In the genomic region with DNA sequence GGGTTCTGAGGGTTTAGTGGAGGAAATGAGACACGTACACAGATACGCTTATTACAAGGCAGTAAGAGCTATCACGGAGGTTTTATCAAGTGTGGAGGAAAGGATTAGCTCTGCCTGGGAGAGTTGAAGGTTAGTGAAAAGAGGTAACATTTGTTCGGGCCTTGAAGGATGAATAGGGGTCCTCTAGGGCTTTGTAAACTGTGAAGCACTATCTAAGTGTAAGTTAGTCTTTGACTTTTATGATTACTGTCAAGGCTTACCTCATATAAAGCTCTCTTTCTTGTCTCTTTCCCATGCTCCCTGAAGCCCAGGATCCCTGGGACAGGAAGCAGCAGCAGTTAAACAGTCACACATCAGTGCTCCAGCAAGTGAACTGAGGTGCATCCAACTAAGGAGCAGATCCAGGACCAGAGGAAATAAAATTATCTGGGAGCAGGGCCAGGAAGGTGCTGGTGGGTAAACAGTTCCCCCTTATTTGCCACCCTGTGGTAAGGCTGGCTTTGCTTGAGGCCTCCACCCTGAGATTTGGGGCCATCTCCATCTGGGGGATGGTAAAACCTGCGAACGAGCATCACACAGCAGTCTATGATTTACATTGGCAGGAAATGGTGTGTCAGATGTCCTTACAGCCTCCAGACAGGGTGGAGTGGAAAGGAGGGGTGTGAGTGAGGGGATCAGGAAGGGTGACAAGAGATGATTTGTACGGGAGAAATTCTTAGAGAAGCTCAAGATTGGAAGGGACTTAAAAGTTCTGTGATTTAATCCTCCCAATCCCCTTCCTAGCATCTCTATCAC, we compare ENCODE assay signal across 15 cellular contexts. TPM values are rescaled to one million over a fixed set of nuclear protein-coding genes. Genes with fewer than 3 reads are reported as not detected.
DNase-seq lines count a peak whose midpoint lies in the region; ATAC-seq, FAIRE-seq and TF ChIP-seq lines count a peak whose summit lies in the region.
"Had no signal": no experiment of that assay in that cellular context is flagged by ENCODE, and none has a peak within 500 bp of the region (broad histone marks: within the 10 kb centered on the region; RNA-seq: fewer than 3 reads in every experiment).

No MANE protein-coding gene starts in this region.

- no peaks in the 10 kb centered on the region for H3K4me1 ChIP-seq in esophagus squamous epithelium
- H3K4me1 ChIP-seq: transverse colon had no signal

- H3K27me3 ChIP-seq in esophagus squamous epithelium = peaks cover 0 to 18% (median 0%) of the 10 kb centered on the region in 4 donors
- H3K27me3 ChIP-seq: transverse colon had no signal

- CTCF ChIA-PET in WTC11 (lab: Charles Lee) = no interaction called here

- H3K27ac Mint-ChIP-seq in WTC11 (no peak overlapping the region), nephron progenitor cell (peak overlapping the region; percentile 98)
- H3K27ac Mint-ChIP-seq: activated naive CD8-positive, alpha-beta T cell; natural killer cell had no signal

- no peak for TF ChIP-seq POLR2A in esophagus squamous epithelium (IDR thresholded peaks at IDR 0.05)

- H3K9me3 Mint-ChIP-seq in WTC11 = no peaks in the 10 kb centered on the region
- H3K9me3 Mint-ChIP-seq in nephron progenitor cell = peaks cover 4% of the 10 kb centered on the region
- H3K9me3 Mint-ChIP-seq: natural killer cell had no signal

- no peak overlapping the region for H3K4me3 ChIP-seq in esophagus squamous epithelium
- H3K4me3 ChIP-seq: coronary artery, transverse colon had no signal

- peaks cover 11% of the 10 kb centered on the region for H3K4me1 Mint-ChIP-seq in WTC11
- peaks cover 64% of the 10 kb centered on the region for H3K4me1 Mint-ChIP-seq in nephron progenitor cell
- H3K4me1 Mint-ChIP-seq: natural killer cell had no signal

- POLR2A ChIA-PET in WTC11 (lab: Charles Lee) = interaction anchor here (0.7 kb wide), 1 partner anchor 35 kb away, joined by 3 read pairs; no protein-coding TSS in a partner anchor

- no peak overlapping the region for H3K27ac ChIP-seq in esophagus squamous epithelium
- H3K27ac ChIP-seq: 22Rv1, coronary artery, transverse colon had no signal

- no peak for FAIRE-seq in D721Med (lab: Jason Lieb, UNC)
- FAIRE-seq: islet of Langerhans had no signal

- peak; percentile 30; the same call in 1 of the 2 replicates for ATAC-seq in WTC11
- ATAC-seq: natural killer cell had no signal

- H3K36me3 Mint-ChIP-seq in WTC11 = no peaks in the 10 kb centered on the region
- peaks cover 42% of the 10 kb centered on the region for H3K36me3 Mint-ChIP-seq in nephron progenitor cell (ENCODE audit: low read depth)
- H3K36me3 Mint-ChIP-seq: activated naive CD8-positive, alpha-beta T cell; natural killer cell had no signal

- no peaks in the 10 kb centered on the region for H3K9me3 ChIP-seq in esophagus squamous epithelium
- H3K9me3 ChIP-seq: transverse colon had no signal

- intact Hi-C loops in esophagus squamous epithelium (cut with DNase I) = no loop called here

- H3K36me3 ChIP-seq in esophagus squamous epithelium = no peaks in the 10 kb centered on the region
- H3K36me3 ChIP-seq: transverse colon had no signal

- no peak for TF ChIP-seq CTCF in WTC11 (IDR thresholded peaks at IDR 0.05)
- TF ChIP-seq CTCF in nephron progenitor cell (IDR thresholded peaks at IDR 0.05) = no peak
- no peak for TF ChIP-seq CTCF in D721Med (IDR thresholded peaks at IDR 0.05; ENCODE audit: insufficient read depth, missing control alignments)
- no peak for TF ChIP-seq CTCF in esophagus squamous epithelium (IDR thresholded peaks at IDR 0.05)

- 58 to 63% methylated on average over 7 of the region's 7 CpGs for WGBS in esophagus squamous epithelium, 2 donors

- no peak overlapping the region for H3K4me3 Mint-ChIP-seq in WTC11
- peak overlapping the region; percentile 69 for H3K4me3 Mint-ChIP-seq in nephron progenitor cell
- H3K4me3 Mint-ChIP-seq: activated naive CD8-positive, alpha-beta T cell; natural killer cell had no signal

- peak; percentile 22 for DNase-seq in NCI-H1105 treated with DMSO at 0.1 percent for 48 hours (lab: John Stamatoyannopoulos, UW)
- no peak for DNase-seq in NCI-H1105 (lab: John Stamatoyannopoulos, UW)
- DNase-seq in NCI-H1694 treated with DMSO at 0.1 percent for 48 hours (lab: John Stamatoyannopoulos, UW) = peak; percentile 47
- DNase-seq in WTC11 (ENCODE audit: low spot score) = no peak
- peak; percentile 42 for DNase-seq in nephron progenitor cell
- DNase-seq in cortex of kidney (lab: John Stamatoyannopoulos, UW) = no peak
- no peak for DNase-seq in D721Med (ENCODE audit: insufficient read length, low spot score)
- DNase-seq in esophagus squamous epithelium (lab: John Stamatoyannopoulos, UW) = no peak
- DNase-seq: DMS 273 treated with DMSO at 0.1 percent for 48 hours, natural killer cell, transverse colon had no signal

- no peaks in the 10 kb centered on the region for H3K27me3 Mint-ChIP-seq in WTC11 (ENCODE audit: low read depth)
- peaks cover 3% of the 10 kb centered on the region for H3K27me3 Mint-ChIP-seq in nephron progenitor cell (ENCODE audit: low read depth, poor library complexity)
- H3K27me3 Mint-ChIP-seq: activated naive CD8-positive, alpha-beta T cell had no signal

TF ChIP-seq in WTC11, 78 proteins besides CTCF, POLR2A, EP300 and RAD21 (continues in another document):
- TF ChIP-seq FOXK1 (CRISPR knock-in tag; IDR thresholded peaks at IDR 0.05) (no peak), GTF2I (CRISPR knock-in tag; conservative IDR thresholded peaks at IDR 0.05) (no peak), KAT7 (CRISPR knock-in tag; IDR thresholded peaks at IDR 0.05; ENCODE audit: borderline replicate concordance) (no peak), HMGA2 (CRISPR knock-in tag; IDR thresholded peaks at IDR 0.05) (no peak), ZNF317 (CRISPR knock-in tag; IDR thresholded peaks at IDR 0.05; ENCODE audit: borderline replicate concordance, low read depth) (no peak), NR2C2 (CRISPR knock-in tag; IDR thresholded peaks at IDR 0.05) (no peak), ATF1 (CRISPR knock-in tag; IDR thresholded peaks at IDR 0.05) (no peak), ZNF416 (CRISPR knock-in tag; IDR thresholded peaks at IDR 0.05) (no peak)
- TF ChIP-seq, protein P1, sequence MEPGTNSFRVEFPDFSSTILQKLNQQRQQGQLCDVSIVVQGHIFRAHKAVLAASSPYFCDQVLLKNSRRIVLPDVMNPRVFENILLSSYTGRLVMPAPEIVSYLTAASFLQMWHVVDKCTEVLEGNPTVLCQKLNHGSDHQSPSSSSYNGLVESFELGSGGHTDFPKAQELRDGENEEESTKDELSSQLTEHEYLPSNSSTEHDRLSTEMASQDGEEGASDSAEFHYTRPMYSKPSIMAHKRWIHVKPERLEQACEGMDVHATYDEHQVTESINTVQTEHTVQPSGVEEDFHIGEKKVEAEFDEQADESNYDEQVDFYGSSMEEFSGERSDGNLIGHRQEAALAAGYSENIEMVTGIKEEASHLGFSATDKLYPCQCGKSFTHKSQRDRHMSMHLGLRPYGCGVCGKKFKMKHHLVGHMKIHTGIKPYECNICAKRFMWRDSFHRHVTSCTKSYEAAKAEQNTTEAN (CRISPR knock-in tag; IDR thresholded peaks at IDR 0.05) = no peak
- TF ChIP-seq, protein P2, sequence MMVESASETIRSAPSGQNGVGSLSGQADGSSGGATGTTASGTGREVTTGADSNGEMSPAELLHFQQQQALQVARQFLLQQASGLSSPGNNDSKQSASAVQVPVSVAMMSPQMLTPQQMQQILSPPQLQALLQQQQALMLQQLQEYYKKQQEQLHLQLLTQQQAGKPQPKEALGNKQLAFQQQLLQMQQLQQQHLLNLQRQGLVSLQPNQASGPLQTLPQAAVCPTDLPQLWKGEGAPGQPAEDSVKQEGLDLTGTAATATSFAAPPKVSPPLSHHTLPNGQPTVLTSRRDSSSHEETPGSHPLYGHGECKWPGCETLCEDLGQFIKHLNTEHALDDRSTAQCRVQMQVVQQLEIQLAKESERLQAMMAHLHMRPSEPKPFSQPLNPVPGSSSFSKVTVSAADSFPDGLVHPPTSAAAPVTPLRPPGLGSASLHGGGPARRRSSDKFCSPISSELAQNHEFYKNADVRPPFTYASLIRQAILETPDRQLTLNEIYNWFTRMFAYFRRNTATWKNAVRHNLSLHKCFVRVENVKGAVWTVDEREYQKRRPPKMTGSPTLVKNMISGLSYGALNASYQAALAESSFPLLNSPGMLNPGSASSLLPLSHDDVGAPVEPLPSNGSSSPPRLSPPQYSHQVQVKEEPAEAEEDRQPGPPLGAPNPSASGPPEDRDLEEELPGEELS (CRISPR knock-in tag; IDR thresholded peaks at IDR 0.05) = no peak
- TF ChIP-seq, protein P3, sequence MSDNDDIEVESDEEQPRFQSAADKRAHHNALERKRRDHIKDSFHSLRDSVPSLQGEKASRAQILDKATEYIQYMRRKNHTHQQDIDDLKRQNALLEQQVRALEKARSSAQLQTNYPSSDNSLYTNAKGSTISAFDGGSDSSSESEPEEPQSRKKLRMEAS (CRISPR knock-in tag; IDR thresholded peaks at IDR 0.05) = no peak
- TF ChIP-seq, protein P4, sequence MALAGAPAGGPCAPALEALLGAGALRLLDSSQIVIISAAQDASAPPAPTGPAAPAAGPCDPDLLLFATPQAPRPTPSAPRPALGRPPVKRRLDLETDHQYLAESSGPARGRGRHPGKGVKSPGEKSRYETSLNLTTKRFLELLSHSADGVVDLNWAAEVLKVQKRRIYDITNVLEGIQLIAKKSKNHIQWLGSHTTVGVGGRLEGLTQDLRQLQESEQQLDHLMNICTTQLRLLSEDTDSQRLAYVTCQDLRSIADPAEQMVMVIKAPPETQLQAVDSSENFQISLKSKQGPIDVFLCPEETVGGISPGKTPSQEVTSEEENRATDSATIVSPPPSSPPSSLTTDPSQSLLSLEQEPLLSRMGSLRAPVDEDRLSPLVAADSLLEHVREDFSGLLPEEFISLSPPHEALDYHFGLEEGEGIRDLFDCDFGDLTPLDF (CRISPR knock-in tag; IDR thresholded peaks at IDR 0.05) = no peak
- TF ChIP-seq, protein P5, sequence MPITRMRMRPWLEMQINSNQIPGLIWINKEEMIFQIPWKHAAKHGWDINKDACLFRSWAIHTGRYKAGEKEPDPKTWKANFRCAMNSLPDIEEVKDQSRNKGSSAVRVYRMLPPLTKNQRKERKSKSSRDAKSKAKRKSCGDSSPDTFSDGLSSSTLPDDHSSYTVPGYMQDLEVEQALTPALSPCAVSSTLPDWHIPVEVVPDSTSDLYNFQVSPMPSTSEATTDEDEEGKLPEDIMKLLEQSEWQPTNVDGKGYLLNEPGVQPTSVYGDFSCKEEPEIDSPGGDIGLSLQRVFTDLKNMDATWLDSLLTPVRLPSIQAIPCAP (CRISPR knock-in tag; IDR thresholded peaks at IDR 0.05) = no peak

RNA-seq across cellular contexts. Expression of a gene that starts 27.2 kb away (rescaled TPM):
- total RNA-seq in WTC11 (2021) = 7.0 to 8.1 TPM (median 7.7 TPM) in 3 replicates
- total RNA-seq in esophagus squamous epithelium = under 1 TPM in 3 of 4 donors, not detected in 1; 0.15 to 0.95 (median 0.31) TPM

RNA-seq across cellular contexts. Expression of a gene that starts 27.4 kb away (rescaled TPM):
- total RNA-seq in WTC11 (2021) = 26.9 to 27.6 TPM (median 27.4 TPM) in 3 replicates
- total RNA-seq in esophagus squamous epithelium = 10 to 100 TPM in 3 of 4 donors, 1 to 10 TPM in 1; 6.4 to 26.9 (median 17.4) TPM

RNA-seq across cellular contexts. Expression of a gene that starts 36.5 kb away (rescaled TPM):
- total RNA-seq in WTC11 (2021) = 25.3 to 31.1 TPM (median 29.2 TPM) in 3 replicates
- 10 to 100 TPM; 10.0 to 31.0 (median 22.3) TPM for total RNA-seq in esophagus squamous epithelium

Comparison
In these comparisons a context has a peak if more than half of its experiments do, and no peak if none do; other contexts are left out.
1. DNase-seq: peak in NCI-H1105 treated with DMSO at 0.1 percent for 48 hours (single experiment), NCI-H1694 treated with DMSO at 0.1 percent for 48 hours (single experiment) and nephron progenitor cell (single experiment); none in NCI-H1105 (single experiment), WTC11 (single experiment), cortex of kidney (single experiment), D721Med (single experiment) and esophagus squamous epithelium (single experiment).